In the genomic region with DNA sequence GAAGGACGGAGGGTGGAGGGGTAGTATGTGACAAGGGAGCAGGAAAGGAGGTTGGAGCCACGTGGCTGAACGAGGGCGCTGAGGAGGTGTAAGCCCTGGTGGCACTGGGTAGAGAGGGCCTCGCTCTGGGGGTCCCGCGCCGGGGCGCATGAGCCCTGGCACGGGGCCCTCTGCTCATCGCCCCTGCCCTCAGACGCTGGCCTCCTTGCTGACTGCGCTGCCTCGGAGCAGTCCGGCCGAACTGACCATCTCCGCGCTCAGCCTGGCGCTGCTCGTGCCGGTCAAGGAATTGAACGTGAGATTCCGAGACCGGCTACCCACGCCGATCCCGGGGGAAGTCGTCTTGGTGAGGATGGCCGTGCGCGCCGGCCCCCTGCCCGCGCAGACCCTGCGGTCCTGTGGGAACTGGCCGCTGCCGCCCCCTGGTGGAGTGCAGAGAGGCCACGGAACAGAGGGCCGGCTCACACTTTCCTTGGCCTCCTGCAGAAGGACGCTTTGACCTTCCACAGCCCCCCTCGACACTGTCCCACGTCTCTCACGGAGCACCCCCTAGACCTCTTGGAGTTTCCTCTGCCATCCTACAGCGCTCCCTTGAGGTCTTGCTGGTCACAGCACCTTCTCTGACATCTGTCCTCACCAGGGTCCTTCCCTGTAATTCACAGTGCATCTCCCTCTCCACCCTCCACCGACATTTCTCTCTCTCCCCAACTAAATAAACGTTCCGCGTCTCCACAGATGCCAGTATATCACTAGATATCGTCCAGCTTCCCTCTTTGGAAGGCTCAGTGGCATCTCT, we compare ENCODE assay signal across 8 cellular contexts. TPM values are rescaled to one million over a fixed set of nuclear protein-coding genes. Genes with fewer than 3 reads are reported as not detected.
DNase-seq lines count a peak whose midpoint lies in the region; ATAC-seq and TF ChIP-seq lines count a peak whose summit lies in the region.

No MANE protein-coding gene starts in this region.

- CTCF ChIA-PET in AG04450 (lab: Charles Lee), result interaction anchor here (0.6 to 7.6 kb wide), 13 partner anchors 8 to 163 kb away, joined by 3 to 112 read pairs (median 5); a partner anchor contains a TSS
- CTCF ChIA-PET in activated CD8-positive, alpha-beta T cell treated with anti-CD3 and anti-CD28 coated beads, Interleukin-2, amount 10 ng/mL, durations not matched to agents 7 days and 5 days (lab: Charles Lee), result interaction anchor here (0.7 to 4.8 kb wide), 23 partner anchors 9 to 164 kb away, joined by 3 to 87 read pairs (median 4); a partner anchor contains a TSS

- DNase-seq in AG04450 (ENCODE audit: low read depth, low spot score), result no peak
- DNase-seq in NCI-H146 treated with DMSO at 0.1 percent for 48 hours (lab: John Stamatoyannopoulos, UW; ENCODE audit: unreplicated experiment), result peak; percentile 8
- DNase-seq in activated CD8-positive, alpha-beta T cell treated with anti-CD3 and anti-CD28 coated beads, Interleukin-2, amount 10 ng/mL, durations not matched to agents 7 days and 5 days, result peak; percentile 64
- DNase-seq in epithelial cell of esophagus (ENCODE audit: low read depth), result no peak

- H3K27me3 Mint-ChIP-seq in activated CD8-positive, alpha-beta T cell treated with anti-CD3 and anti-CD28 coated beads, Interleukin-2, amount 10 ng/mL, durations not matched to agents 7 days and 5 days (ENCODE audit: low read depth), result peaks cover 94% of the 10 kb centered on the region

- ATAC-seq in GM19025 (IDR thresholded peaks at IDR 0.05; ENCODE audit: low read depth, unreplicated experiment) (peak; percentile 49), GM18870 (IDR thresholded peaks at IDR 0.05; ENCODE audit: unreplicated experiment) (no peak)
- peak; percentile 77 for ATAC-seq in activated CD8-positive, alpha-beta T cell treated with anti-CD3 and anti-CD28 coated beads, Interleukin-2, amount 10 ng/mL, durations not matched to agents 7 days and 5 days

- POLR2A ChIA-PET in AG04450 (lab: Yijun Ruan, JAX), result interaction anchor here (1.9 kb wide), 1 partner anchor 10 kb away, joined by 8 read pairs; a partner anchor contains a TSS
- POLR2A ChIA-PET in activated CD8-positive, alpha-beta T cell treated with anti-CD3 and anti-CD28 coated beads, Interleukin-2, amount 10 ng/mL, durations not matched to agents 7 days and 5 days (lab: Charles Lee), result interaction anchor here (0.7 to 2.1 kb wide), 2 partner anchors 30 to 139 kb away, joined by 3 to 12 read pairs; a partner anchor contains a TSS

- H3K4me3 Mint-ChIP-seq in activated CD8-positive, alpha-beta T cell treated with anti-CD3 and anti-CD28 coated beads, Interleukin-2, amount 10 ng/mL, durations not matched to agents 7 days and 5 days, result peak overlapping the region; percentile 63

- peaks cover 6 to 23% of the 10 kb centered on the region in 2 donors for H3K4me1 ChIP-seq in muscle layer of duodenum (ENCODE audit: control insufficient read depth in 1 of 2, insufficient read depth in 2 of 2, low read length in 2 of 2)
- no peaks in the 10 kb centered on the region for H3K4me1 ChIP-seq in thymus (ENCODE audit: control insufficient read depth, insufficient read depth, low read length)

- peaks cover 30% of the 10 kb centered on the region for H3K4me1 Mint-ChIP-seq in activated CD8-positive, alpha-beta T cell treated with anti-CD3 and anti-CD28 coated beads, Interleukin-2, amount 10 ng/mL, durations not matched to agents 7 days and 5 days (ENCODE audit: low read depth)

- no peak overlapping the region for H3K27ac ChIP-seq in AG04450 (ENCODE audit: low read depth, low read length)
- no peak overlapping the region for H3K27ac ChIP-seq in muscle layer of duodenum (ENCODE audit: low read length)
- H3K27ac ChIP-seq in thymus (ENCODE audit: low read depth), result no peak overlapping the region

- no peaks in the 10 kb centered on the region for H3K9me3 Mint-ChIP-seq in activated CD8-positive, alpha-beta T cell treated with anti-CD3 and anti-CD28 coated beads, Interleukin-2, amount 10 ng/mL, durations not matched to agents 7 days and 5 days (ENCODE audit: insufficient read depth)

- H3K36me3 ChIP-seq in muscle layer of duodenum (ENCODE audit: control insufficient read depth in 1 of 2, insufficient read depth in 2 of 2, low read length in 2 of 2) (peaks cover 0 to 20% of the 10 kb centered on the region in 2 donors), thymus (ENCODE audit: control insufficient read depth, insufficient read depth) (no peaks in the 10 kb centered on the region)

- no peak overlapping the region for H3K27ac Mint-ChIP-seq in activated CD8-positive, alpha-beta T cell treated with anti-CD3 and anti-CD28 coated beads, Interleukin-2, amount 10 ng/mL, durations not matched to agents 7 days and 5 days

- H3K36me3 Mint-ChIP-seq in activated CD8-positive, alpha-beta T cell treated with anti-CD3 and anti-CD28 coated beads, Interleukin-2, amount 10 ng/mL, durations not matched to agents 7 days and 5 days (ENCODE audit: low read depth), result no peaks in the 10 kb centered on the region

- TF ChIP-seq CTCF in AG04450 (IDR thresholded peaks at IDR 0.05; ENCODE audit: low read depth, low read length), result peak; percentile 92
- TF ChIP-seq CTCF in epithelial cell of esophagus (IDR thresholded peaks at IDR 0.05; ENCODE audit: insufficient read depth, low read depth, low read length, missing control alignments), result peak; percentile 80

- H3K4me3 ChIP-seq in AG04450 (ENCODE audit: low read depth, low read length) (peak overlapping the region; percentile 51), epithelial cell of esophagus (ENCODE audit: low read length) (peak overlapping the region; percentile 23), muscle layer of duodenum (ENCODE audit: low read depth in 1 of 2, low read length in 2 of 2) (peak overlapping the region; percentile 33 to 69), thymus (ENCODE audit: low read length) (peak overlapping the region; percentile 8)

- WGBS in thymus, result 3% methylated on average over 49 of the region's 49 CpGs

- H3K27me3 ChIP-seq in AG04450 (ENCODE audit: control insufficient read depth, insufficient read depth, low read length) (peaks cover 47% of the 10 kb centered on the region), muscle layer of duodenum (ENCODE audit: low read depth, low read length) (peaks cover 60% of the 10 kb centered on the region), thymus (ENCODE audit: control insufficient read depth, insufficient read depth) (peaks cover 74% of the 10 kb centered on the region)

- no peaks in the 10 kb centered on the region; the same call in 1 of the 2 replicates for H3K9me3 ChIP-seq in AG04450 (ENCODE audit: control insufficient read depth, insufficient read depth, low read length)
- H3K9me3 ChIP-seq in muscle layer of duodenum (ENCODE audit: control insufficient read depth in 1 of 2, low read length in 2 of 2), result no peaks in the 10 kb centered on the region
- no peaks in the 10 kb centered on the region for H3K9me3 ChIP-seq in thymus (ENCODE audit: control insufficient read depth)

RNA-seq across cellular contexts. Expression of a gene that starts 10.5 kb away (rescaled TPM):
- polyA plus RNA-seq in AG04450 (2011; rRNA removed) (23.4 and 26.0 TPM in 2 replicates), thymus (8.5 TPM)
- 18.3 and 21.9 TPM in 2 replicates for polyA minus RNA-seq in AG04450 (2011; rRNA and poly(A)+ RNA removed)
- total RNA-seq in activated CD8-positive, alpha-beta T cell treated with anti-CD3 and anti-CD28 coated beads, Interleukin-2, amount 10 ng/mL, durations not matched to agents 7 days and 5 days, result under 1 TPM; 0.37 TPM

RNA-seq across cellular contexts. Expression of a gene that starts 11.3 kb away (rescaled TPM):
- polyA plus RNA-seq in AG04450 (2011; rRNA removed), result 1.8 and 2.5 TPM in 2 replicates
- polyA minus RNA-seq in AG04450 (2011; rRNA and poly(A)+ RNA removed), result 1.9 and 2.1 TPM in 2 replicates
- under 1 TPM; 0.84 to 0.99 TPM for total RNA-seq in activated CD8-positive, alpha-beta T cell treated with anti-CD3 and anti-CD28 coated beads, Interleukin-2, amount 10 ng/mL, durations not matched to agents 7 days and 5 days
- polyA plus RNA-seq in thymus, result 1.3 TPM

RNA-seq across cellular contexts. Expression of a gene that starts 17.1 kb away (rescaled TPM):
- polyA plus RNA-seq in AG04450 (2011; rRNA removed) (24.8 and 32.0 TPM in 2 replicates), thymus (36.8 TPM)
- 23.5 and 30.2 TPM in 2 replicates for polyA minus RNA-seq in AG04450 (2011; rRNA and poly(A)+ RNA removed)
- total RNA-seq in activated CD8-positive, alpha-beta T cell treated with anti-CD3 and anti-CD28 coated beads, Interleukin-2, amount 10 ng/mL, durations not matched to agents 7 days and 5 days, result 10 to 100 TPM; 15.4 to 17.8 TPM

RNA-seq across cellular contexts. Expression of a gene that starts 30.7 kb away (rescaled TPM):
- polyA plus RNA-seq in AG04450 (2011; rRNA removed), result 29.7 and 33.1 TPM in 2 replicates
- polyA minus RNA-seq in AG04450 (2011; rRNA and poly(A)+ RNA removed), result 18.2 and 19.4 TPM in 2 replicates
- 10 to 100 TPM; 16.8 to 17.9 TPM for total RNA-seq in activated CD8-positive, alpha-beta T cell treated with anti-CD3 and anti-CD28 coated beads, Interleukin-2, amount 10 ng/mL, durations not matched to agents 7 days and 5 days
- polyA plus RNA-seq in thymus, result 14.4 TPM

Comparison
In these comparisons a context has a peak if more than half of its experiments do, and no peak if none do; other contexts are left out.
1. DNase-seq: peak in NCI-H146 treated with DMSO at 0.1 percent for 48 hours (single experiment) and activated CD8-positive, alpha-beta T cell treated with anti-CD3 and anti-CD28 coated beads, Interleukin-2, amount 10 ng/mL, durations not matched to agents 7 days and 5 days (single experiment); none in AG04450 (single experiment) and epithelial cell of esophagus (single experiment).
2. Peak in every context shown above with its lines, with median percentiles within 50 percentile points of each other: H3K4me3 ChIP-seq.